ENCODE assay signal across 17 cellular contexts in the genomic region with DNA sequence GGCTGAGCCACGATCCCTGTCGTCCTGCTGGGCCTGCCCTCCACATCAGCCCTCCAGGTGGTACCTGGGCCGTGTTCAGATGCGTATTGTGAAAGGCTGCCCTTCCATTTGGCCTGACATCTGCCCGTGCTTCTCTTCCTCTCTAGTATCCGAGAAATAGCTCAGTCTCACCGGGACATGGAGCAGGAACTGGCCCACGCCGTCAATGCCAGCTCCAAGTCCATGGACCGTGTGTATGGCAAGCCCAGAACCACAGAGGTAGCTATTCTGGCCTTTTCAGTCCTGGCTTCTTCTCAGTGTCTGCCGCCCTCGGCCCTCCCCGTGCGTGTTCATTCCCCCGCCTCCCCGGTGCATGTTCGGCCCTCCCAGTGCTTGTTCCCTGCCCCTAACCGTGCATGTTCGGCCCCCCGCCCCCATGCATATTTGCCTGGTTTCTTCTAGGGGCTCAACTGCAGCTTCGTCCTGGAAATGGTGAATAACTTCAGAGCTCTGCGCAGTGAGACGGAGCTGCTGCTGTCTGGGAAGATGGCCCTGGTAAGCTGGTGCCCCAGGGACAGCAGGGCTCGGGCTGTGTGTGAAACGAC.
"Had no signal": no experiment of that assay in that cellular context is flagged by ENCODE, and none has a peak within 500 bp of the region (broad histone marks: within the 10 kb centered on the region; RNA-seq: fewer than 3 reads in every experiment).

No MANE protein-coding gene starts in this region.

- H3K27me3 ChIP-seq: esophagus muscularis mucosa, suprapubic skin had no signal

- H3K27me3 Mint-ChIP-seq: activated CD4-positive, alpha-beta memory T cell treated with anti-CD3 and anti-CD28 coated beads for 36 hours; activated CD4-positive, alpha-beta T cell treated with anti-CD3 and anti-CD28 coated beads for 36 hours; activated CD8-positive, alpha-beta memory T cell treated with anti-CD3 and anti-CD28 coated beads, Interleukin-2, amount 10 ng/mL, durations not matched to agents 7 days and 5 days; type B pancreatic cell had no signal

- H3K4me3 ChIP-seq: coronary artery, esophagus muscularis mucosa, suprapubic skin had no signal

- DNase-seq: activated CD4-positive, alpha-beta memory T cell treated with anti-CD3 and anti-CD28 coated beads for 36 hours; activated CD4-positive, alpha-beta T cell treated with anti-CD3 and anti-CD28 coated beads for 36 hours; activated CD8-positive, alpha-beta memory T cell treated with anti-CD3 and anti-CD28 coated beads, Interleukin-2, amount 10 ng/mL, durations not matched to agents 7 days and 5 days; activated naive CD4-positive, alpha-beta T cell treated with anti-CD3 and anti-CD28 coated beads for 36 hours; activated T-cell treated with anti-CD3 and anti-CD28 coated beads, Interleukin-2, amount 50 U/mL, for 1 hour; kidney glomerular epithelial cell; left ventricle myocardium superior; mesendoderm; stimulated activated CD4-positive, alpha-beta T cell treated with anti-CD3 and anti-CD28 coated beads, Interleukin-2, amount 100 ng/mL, for 48 hours; stimulated activated naive CD8-positive, alpha-beta T cell treated with anti-CD3 and anti-CD28 coated beads, Interleukin-15, Interleukin-2, amounts not matched to agents 100 U/mL and 50 U/mL, for 24 hours had no signal

- ATAC-seq: activated CD4-positive, alpha-beta T cell treated with anti-CD3 and anti-CD28 coated beads for 36 hours; activated CD8-positive, alpha-beta memory T cell treated with anti-CD3 and anti-CD28 coated beads, Interleukin-2, amount 10 ng/mL, durations not matched to agents 7 days and 5 days; SK-N-SH treated with all-trans-retinoic acid at 6 μM for 48 hours; stimulated activated naive CD8-positive, alpha-beta T cell treated with anti-CD3 and anti-CD28 coated beads, Interleukin-15, Interleukin-2, amounts not matched to agents 100 U/mL and 50 U/mL, for 24 hours had no signal

- H3K4me1 Mint-ChIP-seq: activated CD4-positive, alpha-beta T cell treated with anti-CD3 and anti-CD28 coated beads for 36 hours; nephron had no signal

- H3K4me3 Mint-ChIP-seq: activated CD4-positive, alpha-beta memory T cell treated with anti-CD3 and anti-CD28 coated beads for 36 hours; activated CD4-positive, alpha-beta T cell treated with anti-CD3 and anti-CD28 coated beads for 36 hours; activated CD8-positive, alpha-beta memory T cell treated with anti-CD3 and anti-CD28 coated beads, Interleukin-2, amount 10 ng/mL, durations not matched to agents 7 days and 5 days; activated naive CD4-positive, alpha-beta T cell treated with anti-CD3 and anti-CD28 coated beads for 36 hours; nephron; type B pancreatic cell had no signal

- H3K9me3 ChIP-seq: esophagus muscularis mucosa, suprapubic skin had no signal

- H3K9me3 Mint-ChIP-seq: activated CD4-positive, alpha-beta memory T cell treated with anti-CD3 and anti-CD28 coated beads for 36 hours; activated naive CD4-positive, alpha-beta T cell treated with anti-CD3 and anti-CD28 coated beads for 36 hours; activated T-helper 2 cell treated with anti-CD3 and anti-CD28 coated beads, Interferon-gamma antibody, Interleukin-2, Interleukin-4, amounts not matched to agents 10 μg/mL and 5 μg/mL and 100 μg/mL, durations not matched to agents 14 hours and 24 hours and 36 hours; nephron; type B pancreatic cell had no signal

- H3K27ac Mint-ChIP-seq: activated CD4-positive, alpha-beta memory T cell treated with anti-CD3 and anti-CD28 coated beads for 36 hours; activated CD4-positive, alpha-beta T cell treated with anti-CD3 and anti-CD28 coated beads for 36 hours; activated CD8-positive, alpha-beta memory T cell treated with anti-CD3 and anti-CD28 coated beads, Interleukin-2, amount 10 ng/mL, durations not matched to agents 7 days and 5 days; activated naive CD4-positive, alpha-beta T cell treated with anti-CD3 and anti-CD28 coated beads for 36 hours; activated T-helper 2 cell treated with anti-CD3 and anti-CD28 coated beads, Interferon-gamma antibody, Interleukin-2, Interleukin-4, amounts not matched to agents 10 μg/mL and 5 μg/mL and 100 μg/mL, durations not matched to agents 14 hours and 24 hours and 36 hours; nephron; type B pancreatic cell had no signal

- H3K4me1 ChIP-seq: esophagus muscularis mucosa, suprapubic skin had no signal
